8 cellular contexts compared by ENCODE assay signal in the genomic region with DNA sequence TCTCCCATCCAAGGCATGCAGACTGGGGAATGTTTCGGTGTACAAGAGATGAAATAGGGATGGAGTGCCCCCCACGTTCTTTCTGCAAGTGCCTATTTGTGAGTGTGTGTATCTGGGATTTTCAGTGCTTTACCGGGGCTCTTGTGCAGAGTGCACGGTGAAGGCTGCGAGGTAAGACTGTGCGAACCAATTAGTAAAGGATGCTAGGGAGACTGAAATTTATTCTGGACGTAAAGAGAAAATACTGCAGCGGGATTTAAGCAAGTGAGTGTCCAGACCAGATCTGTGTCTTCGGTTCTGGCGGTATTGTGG. TPM values are rescaled to one million over a fixed set of nuclear protein-coding genes. Genes with fewer than 3 reads are reported as not detected.
DNase-seq lines count a peak whose midpoint lies in the region; ATAC-seq and TF ChIP-seq lines count a peak whose summit lies in the region.

No MANE protein-coding gene starts in this region.

- 20 to 23% methylated on average over 10 of the region's 10 CpGs for WGBS in ectodermal cell, 2 experiments
- WGBS in neuronal stem cell (ENCODE audit: extremely low coverage in 2 of 2, insufficient read length in 2 of 2, insufficient replicate concordance in 1 of 2), 2 donors = no CpG with 5 or more reads among the region's 10 CpGs

- no peak for TF ChIP-seq CTCF in CD4-positive, alpha-beta T cell (IDR thresholded peaks at IDR 0.05)

- peak; percentile 46 for ATAC-seq in CD4-positive, alpha-beta T cell (ENCODE audit: poor library complexity)
- peak; percentile 25 for ATAC-seq in GM21447 (IDR thresholded peaks at IDR 0.05; ENCODE audit: unreplicated experiment)

- POLR2A ChIA-PET in CD4-positive, alpha-beta T cell (lab: Charles Lee) = interaction anchor here (0.7 to 2.2 kb wide), 7 partner anchors 15 to 187 kb away, joined by 3 to 12 read pairs (median 4); partner anchors contain the start of gene EPHB3

- peak overlapping the region; percentile 77 for H3K27ac Mint-ChIP-seq in CD4-positive, alpha-beta T cell

- H3K79me1 ChIP-seq in neuronal stem cell (ENCODE audit: low read depth, low read length) = peaks cover 2% of the 10 kb centered on the region

- peak overlapping the region; percentile 90 for H2AFZ ChIP-seq in neuronal stem cell (ENCODE audit: low read length)

- H4K8ac ChIP-seq in neuronal stem cell (ENCODE audit: low read depth, low read length) = no peak overlapping the region

- no peak overlapping the region for H3K4ac ChIP-seq in neuronal stem cell (ENCODE audit: low read length)

- H3K27ac ChIP-seq in CD4-positive, alpha-beta T cell (ENCODE audit: low read depth, low read length) = peak overlapping the region; percentile 72
- H3K27ac ChIP-seq in ectodermal cell (ENCODE audit: insufficient read depth, low read depth, low read length, poor library complexity, severe bottlenecking) (no peak overlapping the region), neuronal stem cell (replicated peaks; ENCODE audit: low read length) (peak overlapping the region; percentile 66)

- H2BK12ac ChIP-seq in neuronal stem cell (ENCODE audit: low read length) = no peak overlapping the region

- no peaks in the 10 kb centered on the region for H3K27me3 ChIP-seq in CD4-positive, alpha-beta T cell (ENCODE audit: control insufficient read depth, insufficient read depth, low read length)
- H3K27me3 ChIP-seq in MG63 = no peaks in the 10 kb centered on the region
- H3K27me3 ChIP-seq in ectodermal cell (ENCODE audit: control insufficient read depth, insufficient read depth, low read length, poor library complexity, severe bottlenecking) = no peaks in the 10 kb centered on the region
- H3K27me3 ChIP-seq in neuronal stem cell (ENCODE audit: control insufficient read depth in 3 of 3, insufficient read depth in 3 of 3, low read depth in 1 of 3, low read length in 3 of 3) = no peaks in the 10 kb centered on the region

- H3K4me1 Mint-ChIP-seq in CD4-positive, alpha-beta T cell (ENCODE audit: low read depth) = peaks cover 26% of the 10 kb centered on the region

- no peaks in the 10 kb centered on the region for H3K36me3 Mint-ChIP-seq in CD4-positive, alpha-beta T cell (ENCODE audit: low read depth)

- H3K36me3 ChIP-seq in MG63 (peaks cover 31% of the 10 kb centered on the region), ectodermal cell (ENCODE audit: control insufficient read depth, insufficient read depth, low read length) (no peaks in the 10 kb centered on the region), neuronal stem cell (replicated peaks in 1 of 2; ENCODE audit: control insufficient read depth in 2 of 2, insufficient read depth in 2 of 2, low read length in 2 of 2) (peaks cover 13 to 31% of the 10 kb centered on the region in 2 donors)

- H3K4me3 ChIP-seq in MG63 (peak overlapping the region; percentile 95), ectodermal cell (ENCODE audit: insufficient read depth, low read depth, low read length) (peak overlapping the region; percentile 80), neuronal stem cell (ENCODE audit: low read length in 2 of 2) (peak overlapping the region; percentile 67 to 80)

- peak overlapping the region; percentile 72 for H3K9ac ChIP-seq in neuronal stem cell (ENCODE audit: low read depth, low read length, poor library complexity)

- H3K27me3 Mint-ChIP-seq in CD4-positive, alpha-beta T cell = no peaks in the 10 kb centered on the region

- H2AK5ac ChIP-seq in neuronal stem cell (ENCODE audit: low read depth, low read length) = no peak overlapping the region

- H2BK120ac ChIP-seq in neuronal stem cell (ENCODE audit: low read depth, low read length) = no peak overlapping the region

- intact Hi-C loops in CD4-positive, alpha-beta T cell (cut with DNase I, micrococcal nuclease) = loop anchor here in 1 of 2 experiments (5.0 kb wide), 1 partner anchor 415 kb away; the partner anchor contains the start of gene PSMD2

- H3K4me1 ChIP-seq in ectodermal cell (ENCODE audit: control insufficient read depth, insufficient read depth, low read length) (peaks cover 14% of the 10 kb centered on the region), neuronal stem cell (ENCODE audit: control insufficient read depth in 2 of 2, insufficient read depth in 1 of 2, low read depth in 1 of 2, low read length in 2 of 2) (peaks cover 12 to 17% of the 10 kb centered on the region in 2 donors)

- no peak overlapping the region for H3K18ac ChIP-seq in neuronal stem cell (ENCODE audit: low read length)

- peak overlapping the region; percentile 97 for H2BK5ac ChIP-seq in neuronal stem cell (ENCODE audit: low read length)

- no peak overlapping the region for H3K23ac ChIP-seq in neuronal stem cell (ENCODE audit: low read depth, low read length, poor library complexity)

- no peak overlapping the region for H4K91ac ChIP-seq in neuronal stem cell (ENCODE audit: low read depth, low read length, poor library complexity)

- H2BK15ac ChIP-seq in neuronal stem cell (ENCODE audit: low read length) = no peak overlapping the region

- H3K9me3 ChIP-seq in CD4-positive, alpha-beta T cell (ENCODE audit: control insufficient read depth, low read length) = no peaks in the 10 kb centered on the region
- no peaks in the 10 kb centered on the region for H3K9me3 ChIP-seq in MG63
- no peaks in the 10 kb centered on the region for H3K9me3 ChIP-seq in ectodermal cell (ENCODE audit: control insufficient read depth, low read length)
- H3K9me3 ChIP-seq in neuronal stem cell (replicated peaks in 1 of 2; ENCODE audit: control insufficient read depth in 2 of 2, insufficient read depth in 1 of 2, low read depth in 1 of 2, low read length in 2 of 2) = peaks cover 8 to 15% of the 10 kb centered on the region in 2 donors

- no peak for DNase-seq in CD4-positive, alpha-beta T cell
- no peak for DNase-seq in MG63
- DNase-seq in neuronal stem cell (ENCODE audit: low spot score) = no peak
- DNase-seq in medulla oblongata (ENCODE audit: extremely low spot score) = no peak
- no peak for DNase-seq in GDM1 (lab: John Stamatoyannopoulos, UW)
- DNase-seq in NK-92 treated with Interleukin-12 subunit alpha and Interleukin-12 subunit beta, amount 100 ng/mL, for 24 hours (lab: John Stamatoyannopoulos, UW) = no peak

- peak overlapping the region; percentile 93 for H3K4me3 Mint-ChIP-seq in CD4-positive, alpha-beta T cell

- H3K4me2 ChIP-seq in neuronal stem cell (ENCODE audit: insufficient read depth, low read length, poor library complexity, severe bottlenecking) = peak overlapping the region; percentile 77

- no peaks in the 10 kb centered on the region for H3K9me3 Mint-ChIP-seq in CD4-positive, alpha-beta T cell

- CTCF ChIA-PET in CD4-positive, alpha-beta T cell (lab: Charles Lee) = no interaction called here

- no peak overlapping the region for H3K14ac ChIP-seq in neuronal stem cell (ENCODE audit: low read length)

RNA-seq across cellular contexts. Expression of gene MAGEF1, which starts 0.3 kb away (rescaled TPM):
- 1 to 10 TPM; 5.8 to 6.1 TPM for total RNA-seq in CD4-positive, alpha-beta T cell
- 25.6 and 30.3 TPM in 2 replicates for total RNA-seq in MG63 (2014; rRNA removed; shearing (Covaris generic); ENCODE audit: low replicate concordance)
- polyA plus RNA-seq in ectodermal cell (2013, experiment 1 of 4) = 74.2 TPM
- 71.1 TPM for polyA plus RNA-seq in ectodermal cell (2013, experiment 2 of 4)
- 52.9 TPM for polyA plus RNA-seq in ectodermal cell (2013, experiment 3 of 4)
- polyA plus RNA-seq in ectodermal cell (2013, experiment 4 of 4) = 62.1 TPM
- polyA plus RNA-seq in neuronal stem cell (2013, experiment 1 of 2) = 67.9 TPM
- 67.5 TPM for polyA plus RNA-seq in neuronal stem cell (2013, experiment 2 of 2)
